ENCODE assay signal across 25 cellular contexts in the genomic region with DNA sequence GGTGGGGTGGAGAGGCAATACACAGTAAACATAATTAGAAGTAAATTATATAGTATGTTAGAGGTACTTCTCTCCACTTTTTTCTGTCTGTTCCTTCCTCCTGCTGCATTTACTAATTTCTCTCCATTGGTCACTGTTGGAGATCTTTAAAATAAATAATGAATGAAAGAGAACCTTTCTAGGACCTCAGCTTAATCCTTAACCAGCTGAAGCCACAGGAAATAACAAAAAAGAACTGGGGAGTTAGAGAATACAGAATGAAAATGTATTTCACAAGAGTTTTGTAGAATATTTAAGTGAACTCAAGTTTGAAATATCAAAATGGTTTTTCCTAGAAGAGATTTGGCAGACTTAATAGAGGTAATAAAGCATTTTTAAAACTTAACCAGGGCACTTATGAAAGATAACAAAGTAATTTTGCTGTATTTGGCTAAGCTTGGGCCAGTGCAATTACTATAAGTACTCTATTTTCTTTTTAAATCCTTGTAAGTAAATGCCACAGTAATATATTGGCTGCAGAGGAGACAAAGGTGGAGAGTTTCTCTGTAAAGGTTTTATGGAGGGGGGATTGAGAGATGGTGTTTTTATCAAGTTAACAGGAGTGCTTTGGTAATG.
DNase-seq lines count a peak whose midpoint lies in the region; ATAC-seq and TF ChIP-seq lines count a peak whose summit lies in the region.
"Had no signal": no experiment of that assay in that cellular context is flagged by ENCODE, and none has a peak within 500 bp of the region (broad histone marks: within the 10 kb centered on the region; RNA-seq: fewer than 3 reads in every experiment).

No MANE protein-coding gene starts in this region.

- H3F3A ChIP-seq in GM23248 (ENCODE audit: insufficient read depth) = no peaks in the 10 kb centered on the region

- H3K4me3 ChIP-seq in hepatocyte (no peak overlapping the region), breast epithelium (no peak overlapping the region), GM23248 (no peak overlapping the region)
- H3K4me3 ChIP-seq: BLaER1, colonic mucosa, HAP-1, left lung, spleen had no signal

- peak; percentile 42 for DNase-seq in Caki2 (ENCODE audit: low read depth)
- peak; percentile 54 for DNase-seq in NCI-H146 (lab: John Stamatoyannopoulos, UW)
- no peak for DNase-seq in hepatocyte (ENCODE audit: low spot score)
- no peak for DNase-seq in breast epithelium (ENCODE audit: low spot score in 2 of 2)
- no peak for DNase-seq in OCI-M2 (lab: John Stamatoyannopoulos, UW; ENCODE audit: unreplicated experiment)
- DNase-seq in GM23248 = no peak
- DNase-seq: activated CD4-positive, alpha-beta T cell treated with anti-CD3 and anti-CD28 coated beads, Interleukin-2, amount 50 U/mL, for 1 hour; activated naive CD4-positive, alpha-beta T cell treated with anti-CD3 and anti-CD28 coated beads, Interleukin-2, amount 50 U/mL, for 16 hours; amygdala; Calu3; colonic mucosa; effector memory CD8-positive, alpha-beta T cell; foreskin melanocyte; hippocampal formation; immature natural killer cell; left lung; naive thymus-derived CD4-positive, alpha-beta T cell; retina; spleen; stimulated activated CD4-positive, alpha-beta T cell treated with anti-CD3 and anti-CD28 coated beads, Interleukin-4, amount 100 ng/mL, for 1 hour had no signal

- H3K79me2 ChIP-seq in hepatocyte (no peaks in the 10 kb centered on the region), GM23248 (ENCODE audit: insufficient read depth) (no peaks in the 10 kb centered on the region)

- H3K4me2 ChIP-seq in hepatocyte = peak overlapping the region; percentile 2
- H3K4me2 ChIP-seq in GM23248 (ENCODE audit: unreplicated experiment) = no peak overlapping the region
- H3K4me2 ChIP-seq: BLaER1 had no signal

- H3K27me3 ChIP-seq in hepatocyte (no peaks in the 10 kb centered on the region), breast epithelium (no peaks in the 10 kb centered on the region), GM23248 (replicated peaks; ENCODE audit: insufficient read depth) (no peaks in the 10 kb centered on the region)
- H3K27me3 ChIP-seq: BLaER1, colonic mucosa, left lung, spleen had no signal

- peaks cover 7% of the 10 kb centered on the region for H3K4me1 ChIP-seq in hepatocyte (ENCODE audit: insufficient read depth)
- H3K4me1 ChIP-seq in breast epithelium = no peaks in the 10 kb centered on the region
- no peaks in the 10 kb centered on the region for H3K4me1 ChIP-seq in GM23248 (ENCODE audit: insufficient read depth)
- H3K4me1 ChIP-seq: BLaER1, colonic mucosa, left lung, spleen had no signal

- in situ Hi-C loops in Caki2 (cut with HindIII; ENCODE audit: low pct_unique_long_range_greater_than_20kb, low sequenced_read_pairs) (no loop called here), GM23248 (cut with MboI) (no loop called here)

- H3K9ac ChIP-seq in GM23248 = no peak overlapping the region
- H3K9ac ChIP-seq: BLaER1 had no signal

- H3K27ac ChIP-seq in hepatocyte = no peak overlapping the region
- no peak overlapping the region for H3K27ac ChIP-seq in breast epithelium
- H3K27ac ChIP-seq in GM23248 = no peak overlapping the region
- H3K27ac ChIP-seq: BLaER1, colonic mucosa, left lung, spleen had no signal

- H3K36me3 ChIP-seq in hepatocyte (replicated peaks; ENCODE audit: insufficient read depth, low read depth) (no peaks in the 10 kb centered on the region), breast epithelium (no peaks in the 10 kb centered on the region), GM23248 (ENCODE audit: low read depth) (no peaks in the 10 kb centered on the region)
- H3K36me3 ChIP-seq: BLaER1, colonic mucosa, HAP-1, left lung, spleen had no signal

- H4K20me1 ChIP-seq in hepatocyte (ENCODE audit: insufficient read depth, poor library complexity, severe bottlenecking) (no peaks in the 10 kb centered on the region), GM23248 (ENCODE audit: insufficient read depth) (no peaks in the 10 kb centered on the region)
- H4K20me1 ChIP-seq: BLaER1 had no signal

- ATAC-seq in GM19438 (IDR thresholded peaks at IDR 0.05; ENCODE audit: low read depth, unreplicated experiment) = peak; percentile 79
- ATAC-seq in GM19351 (IDR thresholded peaks at IDR 0.05; ENCODE audit: unreplicated experiment) = no peak
- ATAC-seq: effector memory CD8-positive, alpha-beta T cell; left lung; naive thymus-derived CD4-positive, alpha-beta T cell; stimulated activated memory B cell treated with anti-CD40 and anti-IgM and Interleukin-4, amounts not matched to agents 10 μg/mL and 1 μg/mL and 100 μg/mL, for 72 hours had no signal

- TF ChIP-seq POLR2A in breast epithelium (IDR thresholded peaks at IDR 0.05) = no peak

- intact Hi-C loops in breast epithelium (cut with DNase I; ENCODE audit: low total_unique reads) = no loop called here

- H3K9me3 ChIP-seq in hepatocyte (ENCODE audit: low read depth) (no peaks in the 10 kb centered on the region), breast epithelium (peaks cover 0 to 6% of the 10 kb centered on the region in 2 donors), GM23248 (ENCODE audit: low read depth) (no peaks in the 10 kb centered on the region)
- H3K9me3 ChIP-seq: colonic mucosa had no signal

- H2AFZ ChIP-seq in hepatocyte (no peak overlapping the region), GM23248 (no peak overlapping the region)

- H3K9me2 ChIP-seq in hepatocyte (replicated peaks; ENCODE audit: insufficient read depth) = no peaks in the 10 kb centered on the region
- H3K9me2 ChIP-seq in GM23248 (ENCODE audit: insufficient read depth) = no peaks in the 10 kb centered on the region

- TF ChIP-seq CTCF in hepatocyte (IDR thresholded peaks at IDR 0.05; ENCODE audit: poor library complexity) (no peak), breast epithelium (IDR thresholded peaks at IDR 0.05) (no peak)

Comparison
In these comparisons a context has a peak if more than half of its experiments do, and no peak if none do; other contexts are left out.
1. DNase-seq: peak in Caki2 (single experiment) and NCI-H146 (single experiment); none in hepatocyte (single experiment), breast epithelium (0 of 2), OCI-M2 (single experiment) and GM23248 (single experiment).